In the genomic region with DNA sequence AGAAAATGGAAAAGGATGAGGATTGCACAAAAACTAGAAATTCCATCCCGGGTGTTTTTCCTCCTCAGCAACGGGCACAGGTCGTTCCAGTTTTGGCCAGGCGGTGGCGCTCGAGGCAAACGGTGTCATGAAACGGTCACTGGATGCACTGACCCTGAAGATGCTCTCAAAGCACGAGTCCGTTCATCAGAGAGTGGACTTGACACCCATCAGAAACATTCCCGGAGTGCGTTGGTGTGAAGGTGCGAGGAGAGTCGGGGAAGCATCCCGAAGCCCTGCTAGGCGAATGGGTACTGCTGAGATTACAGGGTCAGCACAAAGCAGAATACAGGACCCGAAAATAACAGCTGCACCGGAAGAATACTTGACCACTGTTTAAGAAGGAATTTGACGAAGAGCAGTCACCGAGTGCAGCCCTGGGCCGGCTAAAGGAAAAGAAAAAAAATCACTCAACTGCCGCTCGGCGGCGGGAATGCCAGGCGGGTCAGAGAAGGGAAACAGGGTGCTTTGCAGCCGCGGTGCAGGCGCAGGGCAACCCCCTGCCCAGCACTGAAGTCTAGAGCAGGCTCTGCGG, we compare ENCODE assay signal across 8 cellular contexts.
DNase-seq lines count a peak whose midpoint lies in the region; FAIRE-seq lines count a peak whose summit lies in the region.

No MANE protein-coding gene starts in this region.

- FAIRE-seq in endometrium (lab: Jason Lieb, UNC), result peak; percentile 86

- peak; percentile 9 to 82 (median 57) for DNase-seq in C1 segment of cervical spinal cord (lab: John Stamatoyannopoulos, UW)
- DNase-seq in HS-27A (ENCODE audit: low read depth), result peak; percentile 77
- DNase-seq in NOMO-1 treated with DMSO at 0.1 percent for 48 hours (lab: John Stamatoyannopoulos, UW; ENCODE audit: unreplicated experiment), result peak; percentile 60
- DNase-seq in activated CD8-positive, alpha-beta memory T cell treated with anti-CD3 and anti-CD28 coated beads, Interleukin-2, amount 50 U/mL, for 4 hours, result peak; percentile 75
- DNase-seq in mesenteric fat pad (ENCODE audit: low spot score), result peak; percentile 95
- DNase-seq in stimulated activated CD8-positive, alpha-beta memory T cell treated with anti-CD3 and anti-CD28 coated beads, Interleukin-12 subunit alpha, Interleukin-12 subunit beta, amount 100 ng/mL, for 1 hour (ENCODE audit: low read depth), result peak; percentile 62
- no peak for DNase-seq in NCI-H187 treated with DMSO at 0.1 percent for 48 hours (lab: John Stamatoyannopoulos, UW)
